Comparison of ENCODE assay signal across 26 cellular contexts in the genomic region with DNA sequence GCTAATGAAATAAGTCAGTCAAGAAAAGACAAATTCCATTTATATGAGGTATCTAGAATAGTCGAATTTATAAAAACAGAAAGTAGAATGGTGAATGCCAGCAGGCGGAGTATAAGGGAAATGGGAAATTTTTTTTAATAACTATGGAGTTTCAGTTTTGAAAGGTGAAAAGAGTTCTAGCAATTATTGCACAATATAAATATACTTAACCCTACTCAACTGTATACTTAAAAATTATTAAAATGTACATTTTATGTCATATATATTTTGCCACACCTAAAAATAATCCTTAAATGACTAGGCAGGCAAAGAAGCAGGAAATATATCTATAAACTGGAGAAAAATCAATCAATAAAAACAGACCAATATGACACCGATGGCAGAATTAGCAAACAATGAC.
"Had no signal": no experiment of that assay in that cellular context is flagged by ENCODE, and none has a peak within 500 bp of the region (broad histone marks: within the 10 kb centered on the region; RNA-seq: fewer than 3 reads in every experiment).

No MANE protein-coding gene starts in this region.

- H2AFZ ChIP-seq: parathyroid adenoma had no signal

- H3K9ac ChIP-seq: parathyroid adenoma had no signal

- H3K79me2 ChIP-seq: parathyroid adenoma had no signal

- FAIRE-seq: urothelium cell line had no signal

- ATAC-seq: natural killer cell treated with Interleukin-12 subunit alpha and Interleukin-12 subunit beta and Interleukin-15 and Interleukin-18, amount 100 ng/mL, for 72 hours; psoas muscle; right cardiac atrium; right lobe of liver; stimulated activated effector memory CD8-positive, alpha-beta T cell treated with anti-CD3 and anti-CD28 coated beads, Interleukin-12 subunit alpha, Interleukin-12 subunit beta, amount 100 ng/mL, for 72 hours; stimulated activated naive B cell treated with anti-CD40 and anti-IgM and Interleukin-4, amounts not matched to agents 10 μg/mL and 1 μg/mL and 100 μg/mL, for 72 hours had no signal

- H3K27ac ChIP-seq: neutrophil, parathyroid adenoma, psoas muscle, right lobe of liver, sigmoid colon, stomach, thoracic aorta, thyroid gland, tibial nerve, upper lobe of left lung, vagina had no signal

- H3K27me3 ChIP-seq: neutrophil, right lobe of liver, sigmoid colon, stomach, thyroid gland, tibial nerve, upper lobe of left lung, vagina had no signal

- H3K9me3 ChIP-seq: thyroid gland, vagina had no signal

- H3K4me3 ChIP-seq: psoas muscle, right lobe of liver, sigmoid colon, stomach, thoracic aorta, thyroid gland, tibial nerve, upper lobe of left lung, vagina had no signal

- H3K4me1 ChIP-seq: parathyroid adenoma, psoas muscle, right lobe of liver, sigmoid colon, stomach, thyroid gland, tibial nerve, upper lobe of left lung, vagina had no signal

- H3K36me3 ChIP-seq: neutrophil, right lobe of liver, sigmoid colon, stomach, thoracic aorta, thyroid gland, tibial nerve, upper lobe of left lung, vagina had no signal

- DNase-seq: nephron progenitor cell; nucleus accumbens; posterior cingulate gyrus; psoas muscle; right cardiac atrium; right lobe of liver; sigmoid colon; small intestine; stimulated activated CD4-positive, alpha-beta T cell treated with anti-CD3 and anti-CD28 coated beads, Interleukin-15, amount 100 ng/mL, for 24 hours; stimulated activated CD4-positive, alpha-beta T cell treated with anti-CD3 and anti-CD28 coated beads, Interleukin-2, amount 100 ng/mL, for 24 hours; stimulated activated CD4-positive, alpha-beta T cell treated with anti-CD3 and anti-CD28 coated beads, Interleukin-2, amount 100 ng/mL, for 48 hours; stimulated activated CD4-positive, alpha-beta T cell treated with anti-CD3 and anti-CD28 coated beads, Interleukin-4, amount 100 ng/mL, for 24 hours; stimulated activated naive B cell treated with anti-CD40 and anti-IgM and Interleukin-4, amounts not matched to agents 10 μg/mL and 1 μg/mL and 100 μg/mL, for 72 hours; stimulated activated naive CD4-positive, alpha-beta T cell treated with Interleukin-2 at 50 U/mL for 16 hours; stomach; thyroid gland; trophoblast cell; upper lobe of left lung had no signal
